Comparison of ENCODE assay signal across 8 cellular contexts in genomic region chr14:104094709-104095425, GRCh38.
DNase-seq lines count a peak whose midpoint lies in the region; ATAC-seq lines count a peak whose summit lies in the region.

No MANE protein-coding gene starts in this region.

- DNase-seq in D341Med (ENCODE audit: low spot score) (peak; percentile 93), KG1 (lab: John Stamatoyannopoulos, UW) (peak; percentile 14), T-helper 1 cell (peak; percentile 51 to 74 (median 56)), amniotic epithelial cell (ENCODE audit: low read depth) (peak; percentile 9), hepatic stellate cell (ENCODE audit: low spot score) (peak; percentile 82), OCI-M2 (lab: John Stamatoyannopoulos, UW; ENCODE audit: unreplicated experiment) (no peak)
- peak; percentile 58 to 81 (median 66) for DNase-seq in stimulated activated CD4-positive, alpha-beta T cell treated with anti-CD3 and anti-CD28 coated beads, Interleukin-12 subunit alpha, Interleukin-12 subunit beta, amount 100 ng/mL, for 48 hours (ENCODE audit: low read depth in 2 of 3, low spot score in 1 of 3)

- ATAC-seq in GM18909 (IDR thresholded peaks at IDR 0.05; ENCODE audit: poor library complexity, unreplicated experiment), result no peak
